ENCODE assay signal across 9 cellular contexts in the genomic region with DNA sequence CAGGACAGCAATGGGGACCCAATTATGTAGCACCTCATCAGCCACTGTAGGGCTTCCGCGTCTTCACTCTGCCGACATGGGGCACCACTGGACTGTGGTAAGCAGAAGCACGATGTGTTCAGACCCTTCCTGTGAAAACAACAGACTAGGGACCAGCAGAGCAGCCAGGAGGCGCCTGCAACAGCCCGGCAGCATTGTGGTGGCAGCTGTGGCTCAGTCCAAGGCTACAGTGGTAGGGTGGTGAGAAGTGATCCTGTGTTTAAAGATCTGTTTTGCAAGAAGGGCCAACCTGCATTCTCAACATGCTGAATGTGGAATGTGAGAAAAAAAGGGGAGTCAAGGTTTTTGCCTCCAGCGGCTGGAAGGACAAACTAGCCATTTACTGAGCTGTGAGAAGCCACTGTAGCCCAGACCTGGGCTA.
DNase-seq lines count a peak whose midpoint lies in the region; ATAC-seq, FAIRE-seq and TF ChIP-seq lines count a peak whose summit lies in the region.
"Had no signal": no experiment of that assay in that cellular context is flagged by ENCODE, and none has a peak within 500 bp of the region (broad histone marks: within the 10 kb centered on the region; RNA-seq: fewer than 3 reads in every experiment).

No MANE protein-coding gene starts in this region.

- peak overlapping the region in 2 of 4 donors; percentile 3 to 38 for H3K27ac ChIP-seq in sigmoid colon
- H3K27ac ChIP-seq in foreskin keratinocyte = no peak overlapping the region

- no peak overlapping the region for H3K4me3 ChIP-seq in sigmoid colon
- H3K4me3 ChIP-seq: mucosa of descending colon had no signal

- H3K4me1 ChIP-seq in sigmoid colon (peaks cover 0 to 64% (median 57%) of the 10 kb centered on the region in 4 donors), foreskin keratinocyte (peaks cover 3% of the 10 kb centered on the region)

- no peak overlapping the region for H3K27ac Mint-ChIP-seq in glutamatergic neuron (ENCODE audit: unreplicated experiment)

- TF ChIP-seq EP300 in sigmoid colon (IDR thresholded peaks at IDR 0.05) = no peak

- in situ Hi-C loops in ACHN (cut with HindIII; ENCODE audit: low pct_ligation_motif_present, low pct_unique_long_range_greater_than_20kb, low sequenced_read_pairs) = no loop called here

- no peaks in the 10 kb centered on the region for H3K36me3 ChIP-seq in sigmoid colon

- DNase-seq in GM12892 (ENCODE audit: insufficient read length) (no peak), MV-4-11 (lab: John Stamatoyannopoulos, UW) (peak; percentile 93), glutamatergic neuron (no peak), sigmoid colon (peak; percentile 63), foreskin keratinocyte (no peak), NCI-H510A treated with DMSO at 0.1 percent for 48 hours (lab: John Stamatoyannopoulos, UW) (no peak), ACHN (no peak)

- WGBS in sigmoid colon, 2 donors = 64 to 88% methylated on average over 7 of the region's 7 CpGs

- TF ChIP-seq POLR2A in GM12892 (IDR thresholded peaks at IDR 0.05; ENCODE audit: low read depth, low read length) = no peak
- no peak for TF ChIP-seq POLR2A in sigmoid colon (IDR thresholded peaks at IDR 0.05)

- H3K4me1 Mint-ChIP-seq in glutamatergic neuron (ENCODE audit: low read depth, unreplicated experiment) = peaks cover 27% of the 10 kb centered on the region

- H3K27me3 Mint-ChIP-seq in glutamatergic neuron (ENCODE audit: unreplicated experiment) = peaks cover 19% of the 10 kb centered on the region

- peaks cover 9% of the 10 kb centered on the region for H3K36me3 Mint-ChIP-seq in glutamatergic neuron (ENCODE audit: unreplicated experiment)

- FAIRE-seq in GM12892 (lab: Jason Lieb, UNC) = peak; percentile 54

- ATAC-seq in foreskin keratinocyte = no peak
- ATAC-seq in GM18502 (IDR thresholded peaks at IDR 0.05; ENCODE audit: poor library complexity, unreplicated experiment) = no peak
- ATAC-seq: mucosa of descending colon had no signal

- peaks cover 24% of the 10 kb centered on the region for H3K9me3 Mint-ChIP-seq in glutamatergic neuron (ENCODE audit: unreplicated experiment)

- H3K4me3 Mint-ChIP-seq in glutamatergic neuron (ENCODE audit: unreplicated experiment) = peak overlapping the region; percentile 3

- H3K27me3 ChIP-seq in sigmoid colon = no peaks in the 10 kb centered on the region
- H3K27me3 ChIP-seq in foreskin keratinocyte = no peaks in the 10 kb centered on the region

- intact Hi-C loops in sigmoid colon (cut with DNase I) = no loop called here

- TF ChIP-seq CTCF in glutamatergic neuron (IDR thresholded peaks at IDR 0.05; ENCODE audit: partially characterized antibody, unreplicated experiment) (no peak), sigmoid colon (IDR thresholded peaks at IDR 0.05) (no peak), foreskin keratinocyte (conservative IDR thresholded peaks at IDR 0.05) (no peak)

- H3K9me3 ChIP-seq in sigmoid colon = no peaks in the 10 kb centered on the region
- H3K9me3 ChIP-seq: mucosa of descending colon had no signal

Comparison
In these comparisons a context has a peak if more than half of its experiments do, and no peak if none do; other contexts are left out.
1. DNase-seq: peak in MV-4-11 (single experiment) and sigmoid colon (single experiment); none in GM12892 (single experiment), glutamatergic neuron (single experiment), foreskin keratinocyte (0 of 2), NCI-H510A treated with DMSO at 0.1 percent for 48 hours (single experiment) and ACHN (single experiment).